In the genomic region with DNA sequence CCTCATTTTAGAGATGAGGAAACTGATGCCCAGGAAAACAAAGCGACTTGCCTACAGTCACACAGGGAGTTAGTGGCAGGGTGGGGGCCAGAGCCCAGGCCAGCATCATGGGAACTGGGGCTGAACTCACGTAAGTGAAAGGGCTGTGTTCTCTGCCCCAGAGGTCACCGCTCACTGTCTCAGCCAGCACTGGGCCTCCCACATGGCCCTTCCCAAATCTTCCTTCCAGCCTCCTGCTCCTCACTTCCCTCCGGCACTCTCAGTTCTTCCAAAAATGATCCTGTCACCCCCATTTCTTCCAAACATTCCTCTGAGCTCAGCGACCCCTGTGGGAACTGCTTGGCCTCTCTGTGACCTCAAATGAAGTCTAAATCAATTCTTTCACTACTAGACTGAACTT, we compare ENCODE assay signal across 20 cellular contexts.
A peak's percentile ranks its signal among the peaks of the same experiment; 100 is the strongest.
DNase-seq lines count a peak whose midpoint lies in the region; ATAC-seq and TF ChIP-seq lines count a peak whose summit lies in the region.
"Had no signal": no experiment of that assay in that cellular context is flagged by ENCODE, and none has a peak within 500 bp of the region (broad histone marks: within the 10 kb centered on the region; RNA-seq: fewer than 3 reads in every experiment).

No MANE protein-coding gene starts in this region.

- H3K27me3 Mint-ChIP-seq in nephron progenitor cell (ENCODE audit: low read depth, poor library complexity) = peaks cover 4% of the 10 kb centered on the region
- H3K27me3 Mint-ChIP-seq: brain had no signal

- no peak overlapping the region for H3K4me3 ChIP-seq in heart right ventricle
- H3K4me3 ChIP-seq in testis = no peak overlapping the region
- H3K4me3 ChIP-seq in hepatocyte = no peak overlapping the region
- H3K4me3 ChIP-seq in esophagus muscularis mucosa = no peak overlapping the region
- H3K4me3 ChIP-seq: lower lobe of right lung, SJCRH30, stomach had no signal

- TF ChIP-seq EP300 in esophagus muscularis mucosa (IDR thresholded peaks at IDR 0.05) = no peak

- H3K9me3 Mint-ChIP-seq in nephron progenitor cell = no peaks in the 10 kb centered on the region
- H3K9me3 Mint-ChIP-seq: T-helper 1 cell treated with Interleukin-12 subunit alpha and Interleukin-12 subunit beta and Interleukin-4 antibody, amounts not matched to agents 30 μg/mL and 1 μg/mL, for 36 hours had no signal

- no peak overlapping the region for H2AFZ ChIP-seq in hepatocyte

- peaks cover 25% of the 10 kb centered on the region for H3K4me1 Mint-ChIP-seq in nephron progenitor cell
- H3K4me1 Mint-ChIP-seq: brain had no signal

- TF ChIP-seq CTCF in heart right ventricle (IDR thresholded peaks at IDR 0.05) (no peak), nephron progenitor cell (IDR thresholded peaks at IDR 0.05) (no peak), testis (IDR thresholded peaks at IDR 0.05) (no peak), hepatocyte (IDR thresholded peaks at IDR 0.05; ENCODE audit: poor library complexity) (no peak), esophagus muscularis mucosa (IDR thresholded peaks at IDR 0.05) (no peak)

- intact Hi-C loops in heart right ventricle (cut with DNase I) = loop anchor here in 5 of 10 donors (5.0 to 10.0 kb wide), 3 partner anchors 63 to 506 kb away; no protein-coding TSS in a partner anchor
- intact Hi-C loops in testis (cut with DNase I; ENCODE audit: low total_unique reads) = no loop called here
- intact Hi-C loops in esophagus muscularis mucosa (cut with DNase I) = no loop called here

- no peak overlapping the region for H3K4me3 Mint-ChIP-seq in nephron progenitor cell
- H3K4me3 Mint-ChIP-seq: brain; T-helper 1 cell treated with Interleukin-12 subunit alpha and Interleukin-12 subunit beta and Interleukin-4 antibody, amounts not matched to agents 30 μg/mL and 1 μg/mL, for 36 hours had no signal

- no peak overlapping the region for H3K4me2 ChIP-seq in hepatocyte

- no peaks in the 10 kb centered on the region for H3K9me2 ChIP-seq in hepatocyte (replicated peaks; ENCODE audit: insufficient read depth)

- TF ChIP-seq POLR2A in testis (IDR thresholded peaks at IDR 0.05) (no peak), esophagus muscularis mucosa (IDR thresholded peaks at IDR 0.05; ENCODE audit: low read depth) (no peak)

- H3K36me3 Mint-ChIP-seq in nephron progenitor cell (ENCODE audit: low read depth) = no peaks in the 10 kb centered on the region
- H3K36me3 Mint-ChIP-seq: brain had no signal

- H3K27ac Mint-ChIP-seq in nephron progenitor cell = peak overlapping the region; percentile 41
- H3K27ac Mint-ChIP-seq: brain; T-helper 1 cell treated with Interleukin-12 subunit alpha and Interleukin-12 subunit beta and Interleukin-4 antibody, amounts not matched to agents 30 μg/mL and 1 μg/mL, for 36 hours had no signal

- H3K79me2 ChIP-seq in hepatocyte = no peaks in the 10 kb centered on the region

- H3K27me3 ChIP-seq in heart right ventricle = no peaks in the 10 kb centered on the region
- H3K27me3 ChIP-seq in testis = no peaks in the 10 kb centered on the region
- no peaks in the 10 kb centered on the region for H3K27me3 ChIP-seq in hepatocyte
- no peaks in the 10 kb centered on the region for H3K27me3 ChIP-seq in esophagus muscularis mucosa
- H3K27me3 ChIP-seq: SJCRH30, stomach had no signal

- H3K27ac ChIP-seq in cingulate gyrus (ENCODE audit: low read depth, low read length) (peak overlapping the region; percentile 97), heart right ventricle (peak overlapping the region in 8 of 10 donors; percentile 16 to 71 (median 60)), testis (no peak overlapping the region), hepatocyte (no peak overlapping the region), esophagus muscularis mucosa (replicated peaks in 1 of 4) (peak overlapping the region in 1 of 4 donors; percentile 33)
- H3K27ac ChIP-seq: C4-2B, HL-60, lower lobe of right lung, SJCRH30 had no signal

- H4K20me1 ChIP-seq in hepatocyte (ENCODE audit: insufficient read depth, poor library complexity, severe bottlenecking) = no peaks in the 10 kb centered on the region

- ATAC-seq in heart right ventricle = peak; percentile 25 to 67 (median 52)
- ATAC-seq: PC-3 had no signal

- DNase-seq in heart right ventricle = peak; percentile 34 to 52
- no peak for DNase-seq in nephron progenitor cell
- DNase-seq in testis = peak; percentile 9
- DNase-seq in MV-4-11 (lab: John Stamatoyannopoulos, UW) = no peak
- DNase-seq in hepatocyte (ENCODE audit: low spot score) = no peak
- DNase-seq in D341Med (ENCODE audit: low spot score) = no peak
- no peak for DNase-seq in esophagus muscularis mucosa (ENCODE audit: extremely low spot score)
- DNase-seq: activated CD4-positive, alpha-beta T cell treated with anti-CD3 and anti-CD28 coated beads for 4 hours; activated effector memory CD4-positive, alpha-beta T cell treated with anti-CD3 and anti-CD28 coated beads, Interleukin-2, amount 50 U/mL, for 16 hours; cortex of kidney; lower lobe of right lung; NCI-H446; PC-3; SJCRH30; stomach had no signal

- H3K9me3 ChIP-seq in heart right ventricle (no peaks in the 10 kb centered on the region), testis (no peaks in the 10 kb centered on the region), hepatocyte (ENCODE audit: low read depth) (no peaks in the 10 kb centered on the region), esophagus muscularis mucosa (no peaks in the 10 kb centered on the region)
- H3K9me3 ChIP-seq: lower lobe of right lung, SJCRH30, stomach had no signal

- H3K36me3 ChIP-seq in heart right ventricle = peaks cover 0 to 50% (median 18%) of the 10 kb centered on the region in 9 donors
- no peaks in the 10 kb centered on the region for H3K36me3 ChIP-seq in testis (ENCODE audit: low read depth, missing control alignments)
- H3K36me3 ChIP-seq in hepatocyte (replicated peaks; ENCODE audit: insufficient read depth, low read depth) = no peaks in the 10 kb centered on the region
- H3K36me3 ChIP-seq in esophagus muscularis mucosa = peaks cover 5 to 47% (median 19%) of the 10 kb centered on the region in 4 donors
- H3K36me3 ChIP-seq: SJCRH30 had no signal

- H3K4me1 ChIP-seq in heart right ventricle = peaks cover 0 to 39% (median 15%) of the 10 kb centered on the region in 9 donors
- H3K4me1 ChIP-seq in testis = no peaks in the 10 kb centered on the region
- no peaks in the 10 kb centered on the region for H3K4me1 ChIP-seq in hepatocyte (ENCODE audit: insufficient read depth)
- peaks cover 0 to 12% (median 8%) of the 10 kb centered on the region in 4 donors for H3K4me1 ChIP-seq in esophagus muscularis mucosa

- WGBS in heart right ventricle, 2 donors = 71 to 80% methylated on average over 5 of the region's 5 CpGs
- WGBS in testis, 2 donors = 78 to 79% methylated on average over 5 of the region's 5 CpGs
- 91% methylated on average over 5 of the region's 5 CpGs for WGBS in hepatocyte (ENCODE audit: low lambda C conversion rate, missing lambda C conversion rate)
- 66% methylated on average over 5 of the region's 5 CpGs for WGBS in esophagus muscularis mucosa

Comparison
In these comparisons a context has a peak if more than half of its experiments do, and no peak if none do; other contexts are left out.
1. H3K27ac ChIP-seq: peak in cingulate gyrus (single experiment) and heart right ventricle (8 of 10); none in testis (0 of 2) and hepatocyte (single experiment).
2. DNase-seq: peak in heart right ventricle (2 of 2) and testis (single experiment); none in nephron progenitor cell (single experiment), MV-4-11 (single experiment), hepatocyte (single experiment), D341Med (single experiment) and esophagus muscularis mucosa (single experiment).